2 cellular contexts compared by ENCODE assay signal in genomic region chr17:76366247-76366646, GRCh38.
TF ChIP-seq lines count a peak whose summit lies in the region.

No MANE protein-coding gene starts in this region.

TF ChIP-seq in HepG2, 621 proteins besides CTCF, POLR2A, EP300 and RAD21:
- no peak for TF ChIP-seq ZBTB39 (CRISPR knock-in tag; IDR thresholded peaks at IDR 0.05)
- TF ChIP-seq ZNF101 (CRISPR knock-in tag; IDR thresholded peaks at IDR 0.05; ENCODE audit: borderline replicate concordance, low read depth): no peak
- no peak for TF ChIP-seq RXRB (CRISPR knock-in tag; IDR thresholded peaks at IDR 0.05; ENCODE audit: borderline replicate concordance)
- TF ChIP-seq ATF7-NPFF (CRISPR knock-in tag; IDR thresholded peaks at IDR 0.05; ENCODE audit: low read depth): no peak
- 0 out of 2 replicates have a peak, but pooled peaks have one; percentile 55 for TF ChIP-seq FOXO4 (CRISPR knock-in tag; conservative IDR thresholded peaks at IDR 0.05)
- no peak for TF ChIP-seq ZNF282 (IDR thresholded peaks at IDR 0.05; ENCODE audit: partially characterized antibody)

TF ChIP-seq in WTC11, 78 proteins besides CTCF, POLR2A, EP300 and RAD21:
- TF ChIP-seq GRHL2 (CRISPR knock-in tag; IDR thresholded peaks at IDR 0.05; ENCODE audit: insufficient replicate concordance, severe bottlenecking) (no peak), NFATC4 (CRISPR knock-in tag; IDR thresholded peaks at IDR 0.05) (no peak), NR1H2 (CRISPR knock-in tag; IDR thresholded peaks at IDR 0.05) (no peak), EMX1 (CRISPR knock-in tag; IDR thresholded peaks at IDR 0.05) (no peak), ZNF317 (CRISPR knock-in tag; IDR thresholded peaks at IDR 0.05; ENCODE audit: borderline replicate concordance, low read depth) (no peak), E2F4 (CRISPR knock-in tag; IDR thresholded peaks at IDR 0.05; ENCODE audit: borderline replicate concordance, low read depth) (no peak), ERG (CRISPR knock-in tag; IDR thresholded peaks at IDR 0.05) (no peak), SMAD3 (CRISPR knock-in tag; IDR thresholded peaks at IDR 0.05; ENCODE audit: borderline replicate concordance) (no peak), ZNF232 (CRISPR knock-in tag; IDR thresholded peaks at IDR 0.05) (no peak), HMGA2 (CRISPR knock-in tag; IDR thresholded peaks at IDR 0.05) (no peak), ETV6 (CRISPR knock-in tag; IDR thresholded peaks at IDR 0.05) (no peak), CREB1 (CRISPR knock-in tag; IDR thresholded peaks at IDR 0.05) (no peak), NFYB (CRISPR knock-in tag; conservative IDR thresholded peaks at IDR 0.05; ENCODE audit: low read depth) (no peak), GTF2I (CRISPR knock-in tag; conservative IDR thresholded peaks at IDR 0.05) (no peak), KAT7 (CRISPR knock-in tag; IDR thresholded peaks at IDR 0.05; ENCODE audit: borderline replicate concordance) (no peak), ZNF423 (CRISPR knock-in tag; IDR thresholded peaks at IDR 0.05) (no peak), ZNF138 (CRISPR knock-in tag; conservative IDR thresholded peaks at IDR 0.05) (no peak)
- TF ChIP-seq, protein P1, sequence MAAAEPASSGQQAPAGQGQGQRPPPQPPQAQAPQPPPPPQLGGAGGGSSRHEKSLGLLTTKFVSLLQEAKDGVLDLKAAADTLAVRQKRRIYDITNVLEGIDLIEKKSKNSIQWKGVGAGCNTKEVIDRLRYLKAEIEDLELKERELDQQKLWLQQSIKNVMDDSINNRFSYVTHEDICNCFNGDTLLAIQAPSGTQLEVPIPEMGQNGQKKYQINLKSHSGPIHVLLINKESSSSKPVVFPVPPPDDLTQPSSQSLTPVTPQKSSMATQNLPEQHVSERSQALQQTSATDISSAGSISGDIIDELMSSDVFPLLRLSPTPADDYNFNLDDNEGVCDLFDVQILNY (CRISPR knock-in tag; IDR thresholded peaks at IDR 0.05): no peak
- TF ChIP-seq, protein P2, sequence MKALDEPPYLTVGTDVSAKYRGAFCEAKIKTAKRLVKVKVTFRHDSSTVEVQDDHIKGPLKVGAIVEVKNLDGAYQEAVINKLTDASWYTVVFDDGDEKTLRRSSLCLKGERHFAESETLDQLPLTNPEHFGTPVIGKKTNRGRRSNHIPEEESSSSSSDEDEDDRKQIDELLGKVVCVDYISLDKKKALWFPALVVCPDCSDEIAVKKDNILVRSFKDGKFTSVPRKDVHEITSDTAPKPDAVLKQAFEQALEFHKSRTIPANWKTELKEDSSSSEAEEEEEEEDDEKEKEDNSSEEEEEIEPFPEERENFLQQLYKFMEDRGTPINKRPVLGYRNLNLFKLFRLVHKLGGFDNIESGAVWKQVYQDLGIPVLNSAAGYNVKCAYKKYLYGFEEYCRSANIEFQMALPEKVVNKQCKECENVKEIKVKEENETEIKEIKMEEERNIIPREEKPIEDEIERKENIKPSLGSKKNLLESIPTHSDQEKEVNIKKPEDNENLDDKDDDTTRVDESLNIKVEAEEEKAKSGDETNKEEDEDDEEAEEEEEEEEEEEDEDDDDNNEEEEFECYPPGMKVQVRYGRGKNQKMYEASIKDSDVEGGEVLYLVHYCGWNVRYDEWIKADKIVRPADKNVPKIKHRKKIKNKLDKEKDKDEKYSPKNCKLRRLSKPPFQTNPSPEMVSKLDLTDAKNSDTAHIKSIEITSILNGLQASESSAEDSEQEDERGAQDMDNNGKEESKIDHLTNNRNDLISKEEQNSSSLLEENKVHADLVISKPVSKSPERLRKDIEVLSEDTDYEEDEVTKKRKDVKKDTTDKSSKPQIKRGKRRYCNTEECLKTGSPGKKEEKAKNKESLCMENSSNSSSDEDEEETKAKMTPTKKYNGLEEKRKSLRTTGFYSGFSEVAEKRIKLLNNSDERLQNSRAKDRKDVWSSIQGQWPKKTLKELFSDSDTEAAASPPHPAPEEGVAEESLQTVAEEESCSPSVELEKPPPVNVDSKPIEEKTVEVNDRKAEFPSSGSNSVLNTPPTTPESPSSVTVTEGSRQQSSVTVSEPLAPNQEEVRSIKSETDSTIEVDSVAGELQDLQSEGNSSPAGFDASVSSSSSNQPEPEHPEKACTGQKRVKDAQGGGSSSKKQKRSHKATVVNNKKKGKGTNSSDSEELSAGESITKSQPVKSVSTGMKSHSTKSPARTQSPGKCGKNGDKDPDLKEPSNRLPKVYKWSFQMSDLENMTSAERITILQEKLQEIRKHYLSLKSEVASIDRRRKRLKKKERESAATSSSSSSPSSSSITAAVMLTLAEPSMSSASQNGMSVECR (CRISPR knock-in tag; IDR thresholded peaks at IDR 0.05; ENCODE audit: borderline replicate concordance): no peak
